In the genomic region with DNA sequence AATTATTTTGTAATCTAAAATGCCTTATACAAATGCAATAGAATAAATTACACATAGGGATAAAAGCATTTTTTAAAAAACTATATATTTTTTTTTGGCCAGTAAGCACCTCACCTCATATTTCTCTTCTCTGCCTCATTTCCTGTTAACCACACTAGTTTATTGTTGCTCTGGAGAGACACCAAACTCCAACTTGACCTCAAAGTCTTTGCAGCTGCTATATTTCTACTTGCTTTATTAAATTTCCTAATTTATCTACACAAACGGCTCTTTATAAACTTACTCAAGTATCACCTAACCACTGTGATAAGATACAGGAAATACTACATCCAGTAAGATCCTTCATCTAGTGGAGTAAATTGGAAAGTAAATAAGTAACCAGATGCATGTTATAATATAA, we compare ENCODE assay signal across 24 cellular contexts.
"Had no signal": no experiment of that assay in that cellular context is flagged by ENCODE, and none has a peak within 500 bp of the region (broad histone marks: within the 10 kb centered on the region; RNA-seq: fewer than 3 reads in every experiment).

No MANE protein-coding gene starts in this region.

- ATAC-seq: gastrocnemius medialis; left cardiac atrium; mucosa of descending colon; right lobe of liver; stimulated activated effector memory CD8-positive, alpha-beta T cell treated with anti-CD3 and anti-CD28 coated beads, Interleukin-12 subunit alpha, Interleukin-12 subunit beta, amount 100 ng/mL, for 72 hours; stimulated activated naive CD8-positive, alpha-beta T cell treated with anti-CD3 and anti-CD28 coated beads, Interleukin-15, amount 100 ng/mL, for 72 hours had no signal

- H3K27me3 ChIP-seq: adrenal gland, gastrocnemius medialis, right lobe of liver, suprapubic skin, transverse colon, uterus had no signal

- H3K9me3 ChIP-seq: adrenal gland, gastrocnemius medialis, mucosa of descending colon, right lobe of liver, transverse colon, uterus had no signal

- H3K27ac ChIP-seq: adrenal gland, gastrocnemius medialis, right lobe of liver, suprapubic skin, transverse colon, uterus, WERI-Rb-1 had no signal

- H3K4me1 ChIP-seq: adrenal gland, gastrocnemius medialis, right lobe of liver, suprapubic skin, transverse colon, uterus had no signal

- H3K4me3 ChIP-seq: adrenal gland, gastrocnemius medialis, mucosa of descending colon, right lobe of liver, suprapubic skin, transverse colon, uterus had no signal

- DNase-seq: activated CD4-positive, alpha-beta T cell treated with anti-CD3 and anti-CD28 coated beads for 1 hour; activated naive CD4-positive, alpha-beta T cell; activated T-cell treated with anti-CD3 and anti-CD28 coated beads, Interleukin-2, amount 50 U/mL, for 1 hour; adrenal gland; effector CD4-positive, alpha-beta T cell; erythroblast; gastrocnemius medialis; hippocampal formation; left cardiac atrium; mesendoderm; mucosa of descending colon; naive B cell; occipital lobe; posterior cingulate gyrus; right lobe of liver; small intestine; stimulated activated CD4-positive, alpha-beta T cell treated with anti-CD3 and anti-CD28 coated beads, Interleukin-2, amount 100 ng/mL, for 24 hours; stimulated activated naive CD8-positive, alpha-beta T cell treated with anti-CD3 and anti-CD28 coated beads, Interleukin-15, amount 100 ng/mL, for 72 hours; T-helper 1 cell; transverse colon; uterus; WERI-Rb-1 had no signal

- H3K36me3 ChIP-seq: adrenal gland, gastrocnemius medialis, right lobe of liver, suprapubic skin, transverse colon, uterus, WERI-Rb-1 had no signal
